ENCODE assay signal across 15 cellular contexts in the genomic region with DNA sequence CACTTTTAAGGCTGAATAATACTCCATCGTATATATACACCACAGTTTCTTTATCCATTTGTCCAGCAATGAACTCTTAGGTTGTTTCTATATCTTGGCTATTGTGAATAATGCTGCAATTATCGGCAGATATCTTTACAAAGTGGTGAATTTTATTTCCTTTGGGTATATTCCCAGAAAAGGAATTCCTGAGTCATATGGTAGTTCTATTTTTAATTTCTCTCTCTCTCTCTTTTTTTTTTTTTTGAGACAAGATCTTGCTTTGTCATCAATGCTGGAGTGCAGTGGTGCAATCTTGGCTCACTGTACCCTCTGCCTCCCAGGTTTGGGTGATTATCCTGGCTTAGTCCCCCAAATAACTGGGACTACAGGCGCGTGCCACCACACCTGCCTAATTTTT.
DNase-seq lines count a peak whose midpoint lies in the region; ATAC-seq and TF ChIP-seq lines count a peak whose summit lies in the region.
"Had no signal": no experiment of that assay in that cellular context is flagged by ENCODE, and none has a peak within 500 bp of the region (broad histone marks: within the 10 kb centered on the region; RNA-seq: fewer than 3 reads in every experiment).

No MANE protein-coding gene starts in this region.

- no peak for TF ChIP-seq CTCF in osteoblast (IDR thresholded peaks at IDR 0.05; ENCODE audit: extremely low read depth, low read depth, low read length)
- no peak for TF ChIP-seq CTCF in nephron progenitor cell (IDR thresholded peaks at IDR 0.05)
- TF ChIP-seq CTCF in CD8-positive, alpha-beta T cell (IDR thresholded peaks at IDR 0.05): no peak

- CTCF ChIA-PET in CD8-positive, alpha-beta T cell (lab: Charles Lee): no interaction called here

- H3K36me3 ChIP-seq in osteoblast (ENCODE audit: insufficient read depth, low read length): no peaks in the 10 kb centered on the region
- H3K36me3 ChIP-seq in CD8-positive, alpha-beta T cell (ENCODE audit: insufficient read depth, low read length): no peaks in the 10 kb centered on the region
- H3K36me3 ChIP-seq: stomach had no signal

- POLR2A ChIA-PET in CD8-positive, alpha-beta T cell (lab: Charles Lee): interaction anchor here (0.7 kb wide), 2 partner anchors 556 to 903 kb away, joined by 3 read pairs; no protein-coding TSS in a partner anchor

- H3K4me1 Mint-ChIP-seq in nephron progenitor cell: no peaks in the 10 kb centered on the region
- H3K4me1 Mint-ChIP-seq in stimulated activated effector memory CD8-positive, alpha-beta T cell treated with anti-CD3 and anti-CD28 coated beads, Interleukin-12 subunit alpha, Interleukin-12 subunit beta, amount 100 ng/mL, for 72 hours: no peaks in the 10 kb centered on the region
- no peaks in the 10 kb centered on the region for H3K4me1 Mint-ChIP-seq in CD8-positive, alpha-beta T cell (ENCODE audit: low read depth)

- DNase-seq in EH (ENCODE audit: low read depth) (peak; percentile 91), epithelial cell of prostate (ENCODE audit: low read depth, low spot score) (no peak), osteoblast (ENCODE audit: insufficient read length, low spot score, missing footprints) (peak; percentile 71), nephron progenitor cell (no peak), NCI-H1694 (lab: John Stamatoyannopoulos, UW) (no peak)
- no peak for DNase-seq in stimulated activated effector memory CD8-positive, alpha-beta T cell treated with anti-CD3 and anti-CD28 coated beads, Interleukin-12 subunit alpha, Interleukin-12 subunit beta, amount 100 ng/mL, for 72 hours (ENCODE audit: low spot score in 2 of 2)
- DNase-seq in CD8-positive, alpha-beta T cell: no peak
- DNase-seq: activated CD4-positive, CD25-positive, alpha-beta regulatory T cell; activated naive CD8-positive, alpha-beta T cell treated with anti-CD3 and anti-CD28 coated beads, Interleukin-2, amount 10 ng/mL, durations not matched to agents 7 days and 5 days; CD4-positive, alpha-beta T cell; left colon; naive B cell; right cardiac atrium; stomach had no signal

- peak overlapping the region; percentile 81 for H3K4me2 ChIP-seq in osteoblast (ENCODE audit: insufficient read depth, low read length)

- peak overlapping the region; percentile 60 for H3K27ac ChIP-seq in epithelial cell of prostate
- H3K27ac ChIP-seq in osteoblast (ENCODE audit: low read depth, low read length): peak overlapping the region; percentile 83
- H3K27ac ChIP-seq in CD8-positive, alpha-beta T cell (ENCODE audit: low read depth, low read length): no peak overlapping the region
- H3K27ac ChIP-seq: stomach had no signal

- H3K27ac Mint-ChIP-seq in nephron progenitor cell: no peak overlapping the region
- no peak overlapping the region for H3K27ac Mint-ChIP-seq in stimulated activated effector memory CD8-positive, alpha-beta T cell treated with anti-CD3 and anti-CD28 coated beads, Interleukin-12 subunit alpha, Interleukin-12 subunit beta, amount 100 ng/mL, for 72 hours
- no peak overlapping the region for H3K27ac Mint-ChIP-seq in CD8-positive, alpha-beta T cell
- H3K27ac Mint-ChIP-seq: activated naive CD8-positive, alpha-beta T cell treated with anti-CD3 and anti-CD28 coated beads, Interleukin-2, amount 10 ng/mL, durations not matched to agents 7 days and 5 days; CD4-positive, alpha-beta T cell had no signal

- ATAC-seq in SK-N-SH treated with all-trans-retinoic acid at 6 μM for 48 hours: peak; percentile 82
- no peak for ATAC-seq in stimulated activated effector memory CD8-positive, alpha-beta T cell treated with anti-CD3 and anti-CD28 coated beads, Interleukin-12 subunit alpha, Interleukin-12 subunit beta, amount 100 ng/mL, for 72 hours
- ATAC-seq in CD8-positive, alpha-beta T cell: no peak
- ATAC-seq: left colon had no signal

- no peaks in the 10 kb centered on the region for H3K9me3 ChIP-seq in osteoblast (ENCODE audit: low read depth, low read length)
- no peaks in the 10 kb centered on the region for H3K9me3 ChIP-seq in CD8-positive, alpha-beta T cell (ENCODE audit: low read length)
- H3K9me3 ChIP-seq: stomach had no signal

- no peaks in the 10 kb centered on the region for H3K9me3 Mint-ChIP-seq in nephron progenitor cell
- no peaks in the 10 kb centered on the region for H3K9me3 Mint-ChIP-seq in stimulated activated effector memory CD8-positive, alpha-beta T cell treated with anti-CD3 and anti-CD28 coated beads, Interleukin-12 subunit alpha, Interleukin-12 subunit beta, amount 100 ng/mL, for 72 hours
- no peaks in the 10 kb centered on the region for H3K9me3 Mint-ChIP-seq in CD8-positive, alpha-beta T cell
- H3K9me3 Mint-ChIP-seq: CD4-positive, alpha-beta T cell had no signal

- peak overlapping the region; percentile 32 for H3K4me3 ChIP-seq in osteoblast (ENCODE audit: insufficient read depth, low read length)
- H3K4me3 ChIP-seq in CD8-positive, alpha-beta T cell (ENCODE audit: low read depth, low read length): no peak overlapping the region
- H3K4me3 ChIP-seq: stomach had no signal

- intact Hi-C loops in CD8-positive, alpha-beta T cell (cut with DNase I, micrococcal nuclease): no loop called here

- H3K27me3 Mint-ChIP-seq in nephron progenitor cell (ENCODE audit: low read depth, poor library complexity): no peaks in the 10 kb centered on the region
- no peaks in the 10 kb centered on the region for H3K27me3 Mint-ChIP-seq in CD8-positive, alpha-beta T cell (ENCODE audit: low read depth)
- H3K27me3 Mint-ChIP-seq: CD4-positive, alpha-beta T cell; naive B cell had no signal

- H3K4me3 Mint-ChIP-seq in nephron progenitor cell: no peak overlapping the region
- H3K4me3 Mint-ChIP-seq in stimulated activated effector memory CD8-positive, alpha-beta T cell treated with anti-CD3 and anti-CD28 coated beads, Interleukin-12 subunit alpha, Interleukin-12 subunit beta, amount 100 ng/mL, for 72 hours: no peak overlapping the region
- no peak overlapping the region for H3K4me3 Mint-ChIP-seq in CD8-positive, alpha-beta T cell
- H3K4me3 Mint-ChIP-seq: activated naive CD8-positive, alpha-beta T cell treated with anti-CD3 and anti-CD28 coated beads, Interleukin-2, amount 10 ng/mL, durations not matched to agents 7 days and 5 days; CD4-positive, alpha-beta T cell; naive B cell had no signal

- peaks cover 24% of the 10 kb centered on the region for H3K4me1 ChIP-seq in osteoblast (ENCODE audit: insufficient read depth, low read length)
- no peaks in the 10 kb centered on the region for H3K4me1 ChIP-seq in CD8-positive, alpha-beta T cell (ENCODE audit: insufficient read depth, low read length)

- no peaks in the 10 kb centered on the region for H4K20me1 ChIP-seq in osteoblast (ENCODE audit: insufficient read depth, low read length)

- no peaks in the 10 kb centered on the region for H3K27me3 ChIP-seq in osteoblast (ENCODE audit: insufficient read depth, low read length)
- H3K27me3 ChIP-seq in CD8-positive, alpha-beta T cell (ENCODE audit: insufficient read depth, low read length): no peaks in the 10 kb centered on the region
- H3K27me3 ChIP-seq: stomach had no signal

- H2AFZ ChIP-seq in osteoblast (ENCODE audit: low read length): no peak overlapping the region

- H3K79me2 ChIP-seq in osteoblast (ENCODE audit: insufficient read depth, low read length): no peaks in the 10 kb centered on the region

- no peaks in the 10 kb centered on the region for H3K36me3 Mint-ChIP-seq in nephron progenitor cell (ENCODE audit: low read depth)
- no peaks in the 10 kb centered on the region for H3K36me3 Mint-ChIP-seq in stimulated activated effector memory CD8-positive, alpha-beta T cell treated with anti-CD3 and anti-CD28 coated beads, Interleukin-12 subunit alpha, Interleukin-12 subunit beta, amount 100 ng/mL, for 72 hours
- H3K36me3 Mint-ChIP-seq in CD8-positive, alpha-beta T cell: no peaks in the 10 kb centered on the region
- H3K36me3 Mint-ChIP-seq: naive B cell had no signal

TF ChIP-seq in SK-N-SH treated with all-trans-retinoic acid at 6 μM for 48 hours, 23 proteins besides CTCF, POLR2A, EP300 and RAD21 (continues in another document):
- TF ChIP-seq PATZ1 (CRISPR knock-in tag; IDR thresholded peaks at IDR 0.05; ENCODE audit: borderline replicate concordance): no peak
- TF ChIP-seq, protein P1, sequence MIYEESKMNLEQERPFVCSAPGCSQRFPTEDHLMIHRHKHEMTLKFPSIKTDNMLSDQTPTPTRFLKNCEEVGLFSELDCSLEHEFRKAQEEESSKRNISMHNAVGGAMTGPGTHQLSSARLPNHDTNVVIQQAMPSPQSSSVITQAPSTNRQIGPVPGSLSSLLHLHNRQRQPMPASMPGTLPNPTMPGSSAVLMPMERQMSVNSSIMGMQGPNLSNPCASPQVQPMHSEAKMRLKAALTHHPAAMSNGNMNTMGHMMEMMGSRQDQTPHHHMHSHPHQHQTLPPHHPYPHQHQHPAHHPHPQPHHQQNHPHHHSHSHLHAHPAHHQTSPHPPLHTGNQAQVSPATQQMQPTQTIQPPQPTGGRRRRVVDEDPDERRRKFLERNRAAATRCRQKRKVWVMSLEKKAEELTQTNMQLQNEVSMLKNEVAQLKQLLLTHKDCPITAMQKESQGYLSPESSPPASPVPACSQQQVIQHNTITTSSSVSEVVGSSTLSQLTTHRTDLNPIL (CRISPR knock-in tag; IDR thresholded peaks at IDR 0.05; ENCODE audit: low read depth): peak; percentile 60; the same call in 1 of the 2 replicates
- TF ChIP-seq CSDC2 (CRISPR knock-in tag; IDR thresholded peaks at IDR 0.05): no peak
- no peak for TF ChIP-seq TCF4 (CRISPR knock-in tag; IDR thresholded peaks at IDR 0.05; ENCODE audit: borderline replicate concordance)
- no peak for TF ChIP-seq ARNTL (CRISPR knock-in tag; IDR thresholded peaks at IDR 0.05; ENCODE audit: borderline replicate concordance, low read depth)

Comparison
In these comparisons a context has a peak if more than half of its experiments do, and no peak if none do; other contexts are left out.
1. DNase-seq: peak in EH (single experiment) and osteoblast (single experiment); none in epithelial cell of prostate (single experiment), nephron progenitor cell (single experiment), NCI-H1694 (single experiment), stimulated activated effector memory CD8-positive, alpha-beta T cell treated with anti-CD3 and anti-CD28 coated beads, Interleukin-12 subunit alpha, Interleukin-12 subunit beta, amount 100 ng/mL, for 72 hours (0 of 2) and CD8-positive, alpha-beta T cell (0 of 7).